In genomic region chr1:184604152-184604900, GRCh38 we compare ENCODE assay signal across 23 cellular contexts.
A peak's percentile ranks its signal among the peaks of the same experiment; 100 is the strongest.
DNase-seq lines count a peak whose midpoint lies in the region; ATAC-seq and TF ChIP-seq lines count a peak whose summit lies in the region.
"Had no signal": no experiment of that assay in that cellular context is flagged by ENCODE, and none has a peak within 500 bp of the region (broad histone marks: within the 10 kb centered on the region; RNA-seq: fewer than 3 reads in every experiment).

No MANE protein-coding gene starts in this region.

- H3K79me2 ChIP-seq in hepatocyte = no peaks in the 10 kb centered on the region

- ATAC-seq in stimulated activated naive CD8-positive, alpha-beta T cell treated with anti-CD3 and anti-CD28 coated beads, Interleukin-15, amount 100 ng/mL, for 72 hours = peak; percentile 26
- no peak for ATAC-seq in stimulated activated naive CD8-positive, alpha-beta T cell treated with anti-CD3 and anti-CD28 coated beads, Interleukin-15, Interleukin-2, amounts not matched to agents 100 U/mL and 50 U/mL, for 24 hours
- no peak for ATAC-seq in HG02642 (IDR thresholded peaks at IDR 0.05; ENCODE audit: poor library complexity, unreplicated experiment)

- no peaks in the 10 kb centered on the region for H3K27me3 ChIP-seq in hepatocyte

- no peaks in the 10 kb centered on the region for H3K27me3 Mint-ChIP-seq in stimulated activated naive CD8-positive, alpha-beta T cell treated with anti-CD3 and anti-CD28 coated beads, Interleukin-15, amount 100 ng/mL, for 72 hours
- H3K27me3 Mint-ChIP-seq: CD4-positive, alpha-beta memory T cell had no signal

- H3K4me2 ChIP-seq in hepatocyte = no peak overlapping the region
- H3K4me2 ChIP-seq: SK-N-SH had no signal

- no peak overlapping the region for H2AFZ ChIP-seq in hepatocyte

- no peak overlapping the region for H3K27ac Mint-ChIP-seq in stimulated activated naive CD8-positive, alpha-beta T cell treated with anti-CD3 and anti-CD28 coated beads, Interleukin-15, amount 100 ng/mL, for 72 hours
- H3K27ac Mint-ChIP-seq: CD4-positive, alpha-beta memory T cell; HFFc6 had no signal

- no peaks in the 10 kb centered on the region for H3K4me1 Mint-ChIP-seq in stimulated activated naive CD8-positive, alpha-beta T cell treated with anti-CD3 and anti-CD28 coated beads, Interleukin-15, amount 100 ng/mL, for 72 hours
- H3K4me1 Mint-ChIP-seq: CD4-positive, alpha-beta memory T cell had no signal

- H3K4me3 ChIP-seq in epithelial cell of esophagus (ENCODE audit: low read length) (no peak overlapping the region), hepatocyte (no peak overlapping the region)
- H3K4me3 ChIP-seq: HAP-1 had no signal

- no peaks in the 10 kb centered on the region for H3K9me3 ChIP-seq in hepatocyte (ENCODE audit: low read depth)
- H3K9me3 ChIP-seq: HAP-1, SK-N-SH had no signal

- H3K9me3 Mint-ChIP-seq in stimulated activated naive CD8-positive, alpha-beta T cell treated with anti-CD3 and anti-CD28 coated beads, Interleukin-15, amount 100 ng/mL, for 72 hours = no peaks in the 10 kb centered on the region
- H3K9me3 Mint-ChIP-seq: CD4-positive, alpha-beta memory T cell; HFFc6 had no signal

- DNase-seq in stimulated activated naive CD8-positive, alpha-beta T cell treated with anti-CD3 and anti-CD28 coated beads, Interleukin-15, amount 100 ng/mL, for 72 hours = no peak
- DNase-seq in stimulated activated naive CD8-positive, alpha-beta T cell treated with anti-CD3 and anti-CD28 coated beads, Interleukin-15, Interleukin-2, amounts not matched to agents 100 U/mL and 50 U/mL, for 24 hours = no peak
- DNase-seq in NCI-H69 (lab: John Stamatoyannopoulos, UW) (peak; percentile 29), epithelial cell of esophagus (ENCODE audit: low read depth) (peak; percentile 42), hepatocyte (ENCODE audit: low spot score) (no peak), NAMALWA (ENCODE audit: low spot score) (no peak)
- DNase-seq: C1 segment of cervical spinal cord; CD4-positive, alpha-beta memory T cell; COR-L47; DMS53; GOT3; HFFc6; Karpas-422; NCI-H1105; NCI-H146; NCI-H1930; NCI-H2107; NCI-H526 treated with DMSO at 0.1 percent for 48 hours; SK-N-SH; SW 1271 had no signal

- no peaks in the 10 kb centered on the region for H3K4me1 ChIP-seq in hepatocyte (ENCODE audit: insufficient read depth)

- WGBS in hepatocyte (ENCODE audit: low lambda C conversion rate, missing lambda C conversion rate) = 70% methylated on average over 3 of the region's 3 CpGs

- H3K4me3 Mint-ChIP-seq in stimulated activated naive CD8-positive, alpha-beta T cell treated with anti-CD3 and anti-CD28 coated beads, Interleukin-15, amount 100 ng/mL, for 72 hours = no peak overlapping the region
- H3K4me3 Mint-ChIP-seq: CD4-positive, alpha-beta memory T cell; HFFc6 had no signal

- no peaks in the 10 kb centered on the region for H4K20me1 ChIP-seq in hepatocyte (ENCODE audit: insufficient read depth, poor library complexity, severe bottlenecking)

- TF ChIP-seq CTCF in epithelial cell of esophagus (IDR thresholded peaks at IDR 0.05; ENCODE audit: insufficient read depth, low read depth, low read length, missing control alignments) (no peak), hepatocyte (IDR thresholded peaks at IDR 0.05; ENCODE audit: poor library complexity) (no peak)

- no peaks in the 10 kb centered on the region for H3K36me3 ChIP-seq in hepatocyte (replicated peaks; ENCODE audit: insufficient read depth, low read depth)
- H3K36me3 ChIP-seq: HAP-1 had no signal

- no peak overlapping the region for H3K27ac ChIP-seq in hepatocyte
- H3K27ac ChIP-seq: HL-60 had no signal

- H3K9me2 ChIP-seq in hepatocyte (replicated peaks; ENCODE audit: insufficient read depth) = no peaks in the 10 kb centered on the region
- H3K9me2 ChIP-seq: SK-N-SH had no signal

Comparison
In these comparisons a context has a peak if more than half of its experiments do, and no peak if none do; other contexts are left out.
1. DNase-seq: peak in NCI-H69 (single experiment) and epithelial cell of esophagus (single experiment); none in stimulated activated naive CD8-positive, alpha-beta T cell treated with anti-CD3 and anti-CD28 coated beads, Interleukin-15, amount 100 ng/mL, for 72 hours (0 of 2), stimulated activated naive CD8-positive, alpha-beta T cell treated with anti-CD3 and anti-CD28 coated beads, Interleukin-15, Interleukin-2, amounts not matched to agents 100 U/mL and 50 U/mL, for 24 hours (single experiment), hepatocyte (single experiment) and NAMALWA (single experiment).